ENCODE assay signal across 1 cellular context in genomic region chr6:151389640-151390275, GRCh38.
TF ChIP-seq lines count a peak whose summit lies in the region.

No MANE protein-coding gene starts in this region.

TF ChIP-seq in K562, 482 proteins besides CTCF, POLR2A, EP300 and RAD21 (continued from another document and continues in another):
- TF ChIP-seq ZNF592 (IDR thresholded peaks at IDR 0.05) = peak; percentile 37
- TF ChIP-seq CHD1 (IDR thresholded peaks at IDR 0.05; ENCODE audit: low read length) = peak; percentile 90
- TF ChIP-seq OTX1 (CRISPR knock-in tag; IDR thresholded peaks at IDR 0.05) = peak; percentile 87
- peak in 1 of 2 experiments; percentile 33; a peak in 2 of 4 replicates for TF ChIP-seq TBL1XR1 (IDR thresholded peaks at IDR 0.05; ENCODE audit: low read length in 2 of 2)
- TF ChIP-seq THAP12 (CRISPR knock-in tag; IDR thresholded peaks at IDR 0.05) = peak; percentile 95
- no peak for TF ChIP-seq GATAD2A (IDR thresholded peaks at IDR 0.05)
- 0 out of 2 replicates have a peak, but pooled peaks have one; percentile 25 for TF ChIP-seq JUNB (CRISPR knock-in tag; conservative IDR thresholded peaks at IDR 0.05)
- no peak for TF ChIP-seq SMARCB1 (IDR thresholded peaks at IDR 0.05; ENCODE audit: insufficient read length, low read depth)
- TF ChIP-seq BHLHE40 (IDR thresholded peaks at IDR 0.05; ENCODE audit: low read length) = peak; percentile 19; the same call in 1 of the 2 replicates
- peak; percentile 28; the same call in 1 of the 2 replicates for TF ChIP-seq ZBTB40 (IDR thresholded peaks at IDR 0.05)
- TF ChIP-seq ZBTB40 (CRISPR knock-in tag; IDR thresholded peaks at IDR 0.05) = peak; percentile 30; the same call in 1 of the 2 replicates
- TF ChIP-seq ID3 (CRISPR knock-in tag; IDR thresholded peaks at IDR 0.05) = no peak
- TF ChIP-seq ID3 (tag; IDR thresholded peaks at IDR 0.05) = peak; percentile 57; the same call in 1 of the 2 replicates
- TF ChIP-seq ELK3 (CRISPR knock-in tag; IDR thresholded peaks at IDR 0.05) = 0 out of 2 replicates have a peak, but pooled peaks have one; percentile 55
- TF ChIP-seq SIN3A (IDR thresholded peaks at IDR 0.05; ENCODE audit: borderline replicate concordance in 2 of 2, control insufficient read depth in 1 of 2, low read depth in 2 of 2, low read length in 2 of 2) = peak in 1 of 2 experiments; percentile 83; a peak in 1 of 4 replicates
- peak; percentile 37; the same call in 1 of the 2 replicates for TF ChIP-seq KLF1 (tag; IDR thresholded peaks at IDR 0.05)
- peak; percentile 80; the same call in 1 of the 2 replicates for TF ChIP-seq REST (CRISPR knock-in tag; IDR thresholded peaks at IDR 0.05; ENCODE audit: low read depth)
- TF ChIP-seq ZNF277 (CRISPR knock-in tag; IDR thresholded peaks at IDR 0.05; ENCODE audit: borderline replicate concordance) = no peak
- no peak for TF ChIP-seq MCM2 (IDR thresholded peaks at IDR 0.05; ENCODE audit: low read depth)
- TF ChIP-seq FOSL1 (tag; conservative IDR thresholded peaks at IDR 0.05) = 0 out of 2 replicates have a peak, but pooled peaks have one; percentile 9
- TF ChIP-seq DEAF1 (CRISPR knock-in tag; IDR thresholded peaks at IDR 0.05) = no peak
- no peak for TF ChIP-seq ADNP (tag; IDR thresholded peaks at IDR 0.05)
- TF ChIP-seq ZNF584 (CRISPR knock-in tag; IDR thresholded peaks at IDR 0.05; ENCODE audit: low read depth) = no peak
- no peak for TF ChIP-seq ZNF699 (CRISPR knock-in tag; IDR thresholded peaks at IDR 0.05; ENCODE audit: insufficient replicate concordance)
